Comparison of ENCODE assay signal across 11 cellular contexts in the genomic region with DNA sequence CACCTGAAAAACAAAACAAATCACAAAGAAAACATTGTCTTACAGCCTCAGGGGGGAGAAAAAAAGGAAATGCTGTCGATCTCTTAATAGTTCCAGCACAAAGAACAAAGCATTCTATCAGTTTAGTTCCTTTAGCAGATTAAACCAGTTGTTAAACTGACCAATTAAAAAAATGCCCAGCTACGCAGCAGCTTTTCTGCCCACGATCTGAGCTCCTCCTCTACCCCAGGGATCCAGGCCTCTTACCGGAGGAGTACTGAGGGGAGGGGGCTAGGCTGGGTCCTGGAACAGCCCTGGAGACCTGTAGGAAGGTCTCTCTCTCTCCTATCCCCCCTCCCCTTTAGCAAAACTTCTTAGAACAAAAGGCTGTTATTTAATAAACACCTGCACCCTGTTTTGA. TPM values are rescaled to one million over a fixed set of nuclear protein-coding genes. Genes with fewer than 3 reads are reported as not detected.
DNase-seq lines count a peak whose midpoint lies in the region; ATAC-seq, FAIRE-seq and TF ChIP-seq lines count a peak whose summit lies in the region.
"Had no signal": no experiment of that assay in that cellular context is flagged by ENCODE, and none has a peak within 500 bp of the region (broad histone marks: within the 10 kb centered on the region; RNA-seq: fewer than 3 reads in every experiment).

No MANE protein-coding gene starts in this region.

- H3K27me3 ChIP-seq in pancreas: no peaks in the 10 kb centered on the region

- H3K4me3 Mint-ChIP-seq in glutamatergic neuron (ENCODE audit: unreplicated experiment): peak overlapping the region; percentile 64
- H3K4me3 Mint-ChIP-seq: naive thymus-derived CD8-positive, alpha-beta T cell had no signal

- in situ Hi-C loops in ACHN (cut with HindIII; ENCODE audit: low pct_ligation_motif_present, low pct_unique_long_range_greater_than_20kb, low sequenced_read_pairs): no loop called here

- no peaks in the 10 kb centered on the region for H3K36me3 Mint-ChIP-seq in glutamatergic neuron (ENCODE audit: unreplicated experiment)
- H3K36me3 Mint-ChIP-seq: naive thymus-derived CD8-positive, alpha-beta T cell had no signal

- FAIRE-seq in pancreas (lab: Jason Lieb, UNC): no peak

- TF ChIP-seq CTCF in RWPE1 (conservative IDR thresholded peaks at IDR 0.05; ENCODE audit: low read depth) (no peak), glutamatergic neuron (IDR thresholded peaks at IDR 0.05; ENCODE audit: partially characterized antibody, unreplicated experiment) (no peak), pancreas (IDR thresholded peaks at IDR 0.05) (no peak)

- H3K4me1 ChIP-seq in pancreas: no peaks in the 10 kb centered on the region

- no peak overlapping the region for H3K4me3 ChIP-seq in pancreas

- DNase-seq in ELF-1 (ENCODE audit: low read depth, low spot score) (peak; percentile 79), RWPE1 (ENCODE audit: low spot score) (no peak), glutamatergic neuron (peak; percentile 42), pancreas (no peak), ACHN (no peak), NCI-H1048 (lab: John Stamatoyannopoulos, UW) (no peak)
- DNase-seq: activated CD4-positive, alpha-beta T cell treated with anti-CD3 and anti-CD28 coated beads for 48 hours; naive thymus-derived CD8-positive, alpha-beta T cell; NK-92 treated with Interleukin-12 subunit alpha and Interleukin-12 subunit beta, amount 100 ng/mL, for 24 hours had no signal

- H3K4me1 Mint-ChIP-seq in glutamatergic neuron (ENCODE audit: low read depth, unreplicated experiment): peaks cover 28% of the 10 kb centered on the region

- 46 to 51% methylated on average over 4 of the region's 4 CpGs for WGBS in pancreas, 2 donors

- CTCF ChIA-PET in RWPE1 (lab: Yijun Ruan, JAX): interaction anchor here (0.8 to 1.8 kb wide), 2 partner anchors 54 to 179 kb away, joined by 5 read pairs; no protein-coding TSS in a partner anchor

- ATAC-seq in pancreas (peak; percentile 13 to 61 (median 44)), GM21717 (IDR thresholded peaks at IDR 0.05; ENCODE audit: unreplicated experiment) (no peak), HG03135 (IDR thresholded peaks at IDR 0.05; ENCODE audit: unreplicated experiment) (no peak)
- ATAC-seq: naive thymus-derived CD8-positive, alpha-beta T cell had no signal

- POLR2A ChIA-PET in RWPE1 (lab: Yijun Ruan, JAX; ENCODE audit: low non-redundant PET): interaction anchor here (0.5 kb wide), 2 partner anchors 16 to 326 kb away, joined by 3 to 4 read pairs; no protein-coding TSS in a partner anchor

- peaks cover 5% of the 10 kb centered on the region for H3K9me3 Mint-ChIP-seq in glutamatergic neuron (ENCODE audit: unreplicated experiment)
- H3K9me3 Mint-ChIP-seq: naive thymus-derived CD8-positive, alpha-beta T cell had no signal

- no peaks in the 10 kb centered on the region for H3K9me3 ChIP-seq in pancreas

- no peaks in the 10 kb centered on the region for H3K27me3 Mint-ChIP-seq in glutamatergic neuron (ENCODE audit: unreplicated experiment)

- peak overlapping the region; percentile 60 for H3K27ac ChIP-seq in RWPE1
- H3K27ac ChIP-seq in pancreas: peak overlapping the region; percentile 43 to 74 (median 70)

- peak overlapping the region; percentile 83 for H3K27ac Mint-ChIP-seq in glutamatergic neuron (ENCODE audit: unreplicated experiment)

- H3K36me3 ChIP-seq in pancreas: no peaks in the 10 kb centered on the region

- intact Hi-C loops in pancreas (cut with DNase I): loop anchor here in 1 of 3 donors (10.0 kb wide), 1 partner anchor 45 kb away; no protein-coding TSS in a partner anchor

RNA-seq across cellular contexts. Expression of gene PTK7, which starts 13.4 kb away (rescaled TPM):
- 166 TPM for total RNA-seq in glutamatergic neuron (ENCODE audit: unreplicated experiment)
- 10 to 100 TPM in 5 of 6 donors, 1 to 10 TPM in 1; 9.8 to 44.2 (median 15.8) TPM for total RNA-seq in pancreas
- polyA plus RNA-seq in pancreas: 10 to 100 TPM; 21.7 to 33.1 TPM

RNA-seq across cellular contexts. Expression of gene KLC4, which starts 30.0 kb away (rescaled TPM):
- 62.3 TPM for total RNA-seq in glutamatergic neuron (ENCODE audit: unreplicated experiment)
- total RNA-seq in pancreas: 10 to 100 TPM; 11.3 to 24.2 (median 15.4) TPM
- 10 to 100 TPM; 33.0 to 46.1 TPM for polyA plus RNA-seq in pancreas

RNA-seq across cellular contexts. Expression of gene MRPL2, which starts 30.2 kb away (rescaled TPM):
- 50.5 TPM for total RNA-seq in glutamatergic neuron (ENCODE audit: unreplicated experiment)
- total RNA-seq in pancreas: 10 to 100 TPM; 19.9 to 31.6 (median 25.7) TPM
- polyA plus RNA-seq in pancreas: 10 to 100 TPM; 55.2 to 65.8 TPM

RNA-seq across cellular contexts. Expression of gene CUL7, which starts 35.8 kb away (rescaled TPM):
- total RNA-seq in glutamatergic neuron (ENCODE audit: unreplicated experiment): 43.3 TPM
- 10 to 100 TPM in 4 of 6 donors, 1 to 10 TPM in 2; 8.6 to 21.4 (median 12.2) TPM for total RNA-seq in pancreas
- 10 to 100 TPM; 17.1 to 20.4 TPM for polyA plus RNA-seq in pancreas

Comparison
In these comparisons a context has a peak if more than half of its experiments do, and no peak if none do; other contexts are left out.
1. DNase-seq: peak in ELF-1 (single experiment) and glutamatergic neuron (single experiment); none in RWPE1 (single experiment), pancreas (0 of 6), ACHN (single experiment) and NCI-H1048 (single experiment).
2. ATAC-seq: peak in pancreas (4 of 4); none in GM21717 (single experiment) and HG03135 (single experiment).